ENCODE assay signal across 24 cellular contexts in the genomic region with DNA sequence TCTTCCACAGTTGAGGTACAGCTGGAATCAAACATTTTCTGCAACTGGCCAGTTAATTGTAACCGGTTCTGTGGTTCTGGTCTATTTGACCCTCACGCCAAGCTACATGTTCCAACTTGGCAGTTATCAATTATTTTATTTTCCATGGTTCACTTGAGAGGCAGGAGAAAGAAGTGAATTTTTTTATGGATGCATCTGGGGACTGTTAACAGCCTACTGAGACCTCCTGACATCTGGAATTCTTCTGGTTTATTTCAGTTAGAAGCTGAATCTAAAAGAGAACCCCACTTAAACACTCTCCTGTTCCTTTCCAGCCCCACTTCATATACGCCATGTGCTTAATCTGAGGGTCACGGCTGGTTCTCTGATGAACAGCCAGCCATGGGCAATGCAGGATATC.
"Had no signal": no experiment of that assay in that cellular context is flagged by ENCODE, and none has a peak within 500 bp of the region (broad histone marks: within the 10 kb centered on the region; RNA-seq: fewer than 3 reads in every experiment).

No MANE protein-coding gene starts in this region.

- DNase-seq: dermis blood vessel endothelial cell; dorsolateral prefrontal cortex; effector CD4-positive, alpha-beta T cell; effector memory CD4-positive, alpha-beta T cell; foreskin fibroblast; foreskin melanocyte; gastrocnemius medialis; glutamatergic neuron; head of caudate nucleus; heart right ventricle; hippocampal formation; left cardiac atrium; left lung; left ventricle myocardium superior; lower lobe of right lung; mesendoderm; midbrain; naive thymus-derived CD4-positive, alpha-beta T cell had no signal

- H3K36me3 ChIP-seq: esophagus muscularis mucosa, gastrocnemius medialis, heart right ventricle, left lung, lower lobe of right lung had no signal

- H3K27me3 ChIP-seq: esophagus muscularis mucosa, gastrocnemius medialis, left lung had no signal

- H3K9me3 ChIP-seq: esophagus muscularis mucosa, gastrocnemius medialis, heart right ventricle, left lung, lower lobe of right lung had no signal

- H3K4me1 ChIP-seq: esophagus muscularis mucosa, gastrocnemius medialis, heart right ventricle, left lung, lower lobe of right lung had no signal

- H3K4me3 ChIP-seq: coronary artery, dorsolateral prefrontal cortex, esophagus muscularis mucosa, gastrocnemius medialis, heart right ventricle, left lung, lower lobe of right lung had no signal

- H3K27ac ChIP-seq: coronary artery, dorsolateral prefrontal cortex, esophagus muscularis mucosa, gastrocnemius medialis, heart right ventricle, left lung, lower lobe of right lung had no signal

- FAIRE-seq: colon, endothelial cell of umbilical vein, islet of Langerhans, keratinocyte had no signal
